ENCODE assay signal across 10 cellular contexts in genomic region chr9:33124716-33125378, GRCh38. TPM values are rescaled to one million over a fixed set of nuclear protein-coding genes. Genes with fewer than 3 reads are reported as not detected.
DNase-seq lines count a peak whose midpoint lies in the region; ATAC-seq lines count a peak whose summit lies in the region.
"Had no signal": no experiment of that assay in that cellular context is flagged by ENCODE, and none has a peak within 500 bp of the region (broad histone marks: within the 10 kb centered on the region; RNA-seq: fewer than 3 reads in every experiment).

No MANE protein-coding gene starts in this region.

- no peaks in the 10 kb centered on the region for H3K27me3 ChIP-seq in CD8-positive, alpha-beta memory T cell (ENCODE audit: insufficient read depth, low read length, poor library complexity, severe bottlenecking)

- CTCF ChIA-PET in CD8-positive, alpha-beta memory T cell (lab: Charles Lee), result no interaction called here

- peak overlapping the region; percentile 12 to 86 (median 82) for H3K27ac Mint-ChIP-seq in CD8-positive, alpha-beta memory T cell

- ATAC-seq in HG03159 (IDR thresholded peaks at IDR 0.05; ENCODE audit: unreplicated experiment), result peak; percentile 41

- no peaks in the 10 kb centered on the region for H3K9me3 ChIP-seq in CD8-positive, alpha-beta memory T cell (ENCODE audit: low read length)

- POLR2A ChIA-PET in CD8-positive, alpha-beta memory T cell (lab: Charles Lee), result no interaction called here

- peaks cover 68 to 76% (median 72%) of the 10 kb centered on the region in 3 donors for H3K4me1 Mint-ChIP-seq in CD8-positive, alpha-beta memory T cell

- H3K4me1 ChIP-seq in CD8-positive, alpha-beta memory T cell (ENCODE audit: insufficient read depth, low read length), result peaks cover 7% of the 10 kb centered on the region

- H3K27me3 Mint-ChIP-seq in CD8-positive, alpha-beta memory T cell, result peaks cover 0 to 3% of the 10 kb centered on the region in 2 donors

- no peak overlapping the region for H3K27ac ChIP-seq in CD8-positive, alpha-beta memory T cell (ENCODE audit: low read depth, low read length)

- H3K4me3 Mint-ChIP-seq in CD8-positive, alpha-beta memory T cell, result peak overlapping the region in 1 of 7 donors; percentile 52

- H3K36me3 ChIP-seq in CD8-positive, alpha-beta memory T cell (ENCODE audit: insufficient read depth, low read length), result peaks cover 31% of the 10 kb centered on the region

- DNase-seq in CD8-positive, alpha-beta memory T cell, result no peak
- DNase-seq in GM19238 (ENCODE audit: insufficient read length, low spot score) (peak; percentile 50), germinal center (ENCODE audit: low spot score) (peak; percentile 53), HUDEP-2 (lab: John Stamatoyannopoulos, UW; ENCODE audit: unreplicated experiment in 76 of 76) (no peak), NCI-H2107 (lab: John Stamatoyannopoulos, UW) (no peak), glomerular visceral epithelial cell (ENCODE audit: extremely low spot score) (no peak)
- DNase-seq in activated CD8-positive, alpha-beta memory T cell treated with anti-CD3 and anti-CD28 coated beads, Interleukin-2, amount 50 U/mL, for 4 hours, result no peak
- DNase-seq: stimulated activated CD4-positive, alpha-beta T cell treated with anti-CD3 and anti-CD28 coated beads, Interleukin-4, amount 100 ng/mL, for 1 hour had no signal

- H3K9me3 Mint-ChIP-seq in CD8-positive, alpha-beta memory T cell, result no peaks in the 10 kb centered on the region

- no peak overlapping the region for H3K4me3 ChIP-seq in CD8-positive, alpha-beta memory T cell (ENCODE audit: low read length)
- H3K4me3 ChIP-seq: K562 had no signal

- peaks cover 23 to 84% (median 30%) of the 10 kb centered on the region in 3 donors for H3K36me3 Mint-ChIP-seq in CD8-positive, alpha-beta memory T cell

RNA-seq across cellular contexts. Expression of gene B4GALT1, which starts 42.3 kb away (rescaled TPM):
- 10 to 100 TPM; 38.0 to 38.3 TPM for total RNA-seq in CD8-positive, alpha-beta memory T cell
- 41.6 TPM for polyA plus RNA-seq in CD8-positive, alpha-beta memory T cell

RNA-seq across cellular contexts. Expression of gene SMU1, which starts 48.4 kb away (rescaled TPM):
- total RNA-seq in CD8-positive, alpha-beta memory T cell, result 10 to 100 TPM; 27.5 to 27.6 TPM
- 21.2 TPM for polyA plus RNA-seq in CD8-positive, alpha-beta memory T cell

Comparison
In these comparisons a context has a peak if more than half of its experiments do, and no peak if none do; other contexts are left out.
1. DNase-seq: peak in GM19238 (single experiment) and germinal center (single experiment); none in CD8-positive, alpha-beta memory T cell (0 of 5), activated CD8-positive, alpha-beta memory T cell treated with anti-CD3 and anti-CD28 coated beads, Interleukin-2, amount 50 U/mL, for 4 hours (single experiment), HUDEP-2 (0 of 76), NCI-H2107 (single experiment) and glomerular visceral epithelial cell (single experiment).